ENCODE assay signal across 1 cellular context in the genomic region with DNA sequence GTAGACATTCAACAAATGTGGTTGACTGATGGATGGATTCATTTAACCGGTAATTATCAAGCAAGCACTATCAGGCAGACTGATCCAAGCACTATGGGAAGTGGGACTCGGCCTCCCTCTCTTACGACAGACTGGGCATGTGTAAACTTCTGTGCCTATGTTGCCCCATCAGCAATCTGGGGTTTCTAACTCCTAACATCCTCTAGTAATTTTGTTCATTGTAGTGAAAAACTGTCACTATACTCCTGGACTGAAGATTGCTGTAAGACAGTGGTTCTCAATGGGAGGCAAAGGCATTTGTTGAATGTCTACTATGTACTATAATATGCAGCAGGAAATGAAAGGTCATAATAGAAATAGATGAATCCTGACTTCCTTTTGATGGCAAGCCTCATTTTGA.
TF ChIP-seq lines count a peak whose summit lies in the region.

No MANE protein-coding gene starts in this region.

TF ChIP-seq in GM12878, 131 proteins besides CTCF, POLR2A, EP300 and RAD21 (continued from another document):
- TF ChIP-seq, protein P1, sequence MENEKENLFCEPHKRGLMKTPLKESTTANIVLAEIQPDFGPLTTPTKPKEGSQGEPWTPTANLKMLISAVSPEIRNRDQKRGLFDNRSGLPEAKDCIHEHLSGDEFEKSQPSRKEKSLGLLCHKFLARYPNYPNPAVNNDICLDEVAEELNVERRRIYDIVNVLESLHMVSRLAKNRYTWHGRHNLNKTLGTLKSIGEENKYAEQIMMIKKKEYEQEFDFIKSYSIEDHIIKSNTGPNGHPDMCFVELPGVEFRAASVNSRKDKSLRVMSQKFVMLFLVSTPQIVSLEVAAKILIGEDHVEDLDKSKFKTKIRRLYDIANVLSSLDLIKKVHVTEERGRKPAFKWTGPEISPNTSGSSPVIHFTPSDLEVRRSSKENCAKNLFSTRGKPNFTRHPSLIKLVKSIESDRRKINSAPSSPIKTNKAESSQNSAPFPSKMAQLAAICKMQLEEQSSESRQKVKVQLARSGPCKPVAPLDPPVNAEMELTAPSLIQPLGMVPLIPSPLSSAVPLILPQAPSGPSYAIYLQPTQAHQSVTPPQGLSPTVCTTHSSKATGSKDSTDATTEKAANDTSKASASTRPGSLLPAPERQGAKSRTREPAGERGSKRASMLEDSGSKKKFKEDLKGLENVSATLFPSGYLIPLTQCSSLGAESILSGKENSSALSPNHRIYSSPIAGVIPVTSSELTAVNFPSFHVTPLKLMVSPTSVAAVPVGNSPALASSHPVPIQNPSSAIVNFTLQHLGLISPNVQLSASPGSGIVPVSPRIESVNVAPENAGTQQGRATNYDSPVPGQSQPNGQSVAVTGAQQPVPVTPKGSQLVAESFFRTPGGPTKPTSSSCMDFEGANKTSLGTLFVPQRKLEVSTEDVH (IDR thresholded peaks at IDR 0.05; ENCODE audit: low read depth, partially characterized antibody): no peak
- TF ChIP-seq, protein P2, sequence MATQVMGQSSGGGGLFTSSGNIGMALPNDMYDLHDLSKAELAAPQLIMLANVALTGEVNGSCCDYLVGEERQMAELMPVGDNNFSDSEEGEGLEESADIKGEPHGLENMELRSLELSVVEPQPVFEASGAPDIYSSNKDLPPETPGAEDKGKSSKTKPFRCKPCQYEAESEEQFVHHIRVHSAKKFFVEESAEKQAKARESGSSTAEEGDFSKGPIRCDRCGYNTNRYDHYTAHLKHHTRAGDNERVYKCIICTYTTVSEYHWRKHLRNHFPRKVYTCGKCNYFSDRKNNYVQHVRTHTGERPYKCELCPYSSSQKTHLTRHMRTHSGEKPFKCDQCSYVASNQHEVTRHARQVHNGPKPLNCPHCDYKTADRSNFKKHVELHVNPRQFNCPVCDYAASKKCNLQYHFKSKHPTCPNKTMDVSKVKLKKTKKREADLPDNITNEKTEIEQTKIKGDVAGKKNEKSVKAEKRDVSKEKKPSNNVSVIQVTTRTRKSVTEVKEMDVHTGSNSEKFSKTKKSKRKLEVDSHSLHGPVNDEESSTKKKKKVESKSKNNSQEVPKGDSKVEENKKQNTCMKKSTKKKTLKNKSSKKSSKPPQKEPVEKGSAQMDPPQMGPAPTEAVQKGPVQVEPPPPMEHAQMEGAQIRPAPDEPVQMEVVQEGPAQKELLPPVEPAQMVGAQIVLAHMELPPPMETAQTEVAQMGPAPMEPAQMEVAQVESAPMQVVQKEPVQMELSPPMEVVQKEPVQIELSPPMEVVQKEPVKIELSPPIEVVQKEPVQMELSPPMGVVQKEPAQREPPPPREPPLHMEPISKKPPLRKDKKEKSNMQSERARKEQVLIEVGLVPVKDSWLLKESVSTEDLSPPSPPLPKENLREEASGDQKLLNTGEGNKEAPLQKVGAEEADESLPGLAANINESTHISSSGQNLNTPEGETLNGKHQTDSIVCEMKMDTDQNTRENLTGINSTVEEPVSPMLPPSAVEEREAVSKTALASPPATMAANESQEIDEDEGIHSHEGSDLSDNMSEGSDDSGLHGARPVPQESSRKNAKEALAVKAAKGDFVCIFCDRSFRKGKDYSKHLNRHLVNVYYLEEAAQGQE (IDR thresholded peaks at IDR 0.05; ENCODE audit: low read depth, low read length): no peak
- TF ChIP-seq MEF2A (IDR thresholded peaks at IDR 0.05; ENCODE audit: insufficient read depth, low read depth, low read length): no peak
- TF ChIP-seq, protein P3, sequence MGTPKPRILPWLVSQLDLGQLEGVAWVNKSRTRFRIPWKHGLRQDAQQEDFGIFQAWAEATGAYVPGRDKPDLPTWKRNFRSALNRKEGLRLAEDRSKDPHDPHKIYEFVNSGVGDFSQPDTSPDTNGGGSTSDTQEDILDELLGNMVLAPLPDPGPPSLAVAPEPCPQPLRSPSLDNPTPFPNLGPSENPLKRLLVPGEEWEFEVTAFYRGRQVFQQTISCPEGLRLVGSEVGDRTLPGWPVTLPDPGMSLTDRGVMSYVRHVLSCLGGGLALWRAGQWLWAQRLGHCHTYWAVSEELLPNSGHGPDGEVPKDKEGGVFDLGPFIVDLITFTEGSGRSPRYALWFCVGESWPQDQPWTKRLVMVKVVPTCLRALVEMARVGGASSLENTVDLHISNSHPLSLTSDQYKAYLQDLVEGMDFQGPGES (IDR thresholded peaks at IDR 0.05): no peak
- TF ChIP-seq SUZ12 (IDR thresholded peaks at IDR 0.05; ENCODE audit: unreplicated experiment): no peak
- TF ChIP-seq POLR2AphosphoS2 (IDR thresholded peaks at IDR 0.05; ENCODE audit: low read depth, low read length): no peak
- TF ChIP-seq, protein P4, sequence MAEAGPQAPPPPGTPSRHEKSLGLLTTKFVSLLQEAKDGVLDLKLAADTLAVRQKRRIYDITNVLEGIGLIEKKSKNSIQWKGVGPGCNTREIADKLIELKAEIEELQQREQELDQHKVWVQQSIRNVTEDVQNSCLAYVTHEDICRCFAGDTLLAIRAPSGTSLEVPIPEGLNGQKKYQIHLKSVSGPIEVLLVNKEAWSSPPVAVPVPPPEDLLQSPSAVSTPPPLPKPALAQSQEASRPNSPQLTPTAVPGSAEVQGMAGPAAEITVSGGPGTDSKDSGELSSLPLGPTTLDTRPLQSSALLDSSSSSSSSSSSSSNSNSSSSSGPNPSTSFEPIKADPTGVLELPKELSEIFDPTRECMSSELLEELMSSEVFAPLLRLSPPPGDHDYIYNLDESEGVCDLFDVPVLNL (IDR thresholded peaks at IDR 0.05; ENCODE audit: low read depth, low read length): no peak
- TF ChIP-seq ZBED1 (IDR thresholded peaks at IDR 0.05; ENCODE audit: borderline replicate concordance): no peak
- TF ChIP-seq, protein P5, sequence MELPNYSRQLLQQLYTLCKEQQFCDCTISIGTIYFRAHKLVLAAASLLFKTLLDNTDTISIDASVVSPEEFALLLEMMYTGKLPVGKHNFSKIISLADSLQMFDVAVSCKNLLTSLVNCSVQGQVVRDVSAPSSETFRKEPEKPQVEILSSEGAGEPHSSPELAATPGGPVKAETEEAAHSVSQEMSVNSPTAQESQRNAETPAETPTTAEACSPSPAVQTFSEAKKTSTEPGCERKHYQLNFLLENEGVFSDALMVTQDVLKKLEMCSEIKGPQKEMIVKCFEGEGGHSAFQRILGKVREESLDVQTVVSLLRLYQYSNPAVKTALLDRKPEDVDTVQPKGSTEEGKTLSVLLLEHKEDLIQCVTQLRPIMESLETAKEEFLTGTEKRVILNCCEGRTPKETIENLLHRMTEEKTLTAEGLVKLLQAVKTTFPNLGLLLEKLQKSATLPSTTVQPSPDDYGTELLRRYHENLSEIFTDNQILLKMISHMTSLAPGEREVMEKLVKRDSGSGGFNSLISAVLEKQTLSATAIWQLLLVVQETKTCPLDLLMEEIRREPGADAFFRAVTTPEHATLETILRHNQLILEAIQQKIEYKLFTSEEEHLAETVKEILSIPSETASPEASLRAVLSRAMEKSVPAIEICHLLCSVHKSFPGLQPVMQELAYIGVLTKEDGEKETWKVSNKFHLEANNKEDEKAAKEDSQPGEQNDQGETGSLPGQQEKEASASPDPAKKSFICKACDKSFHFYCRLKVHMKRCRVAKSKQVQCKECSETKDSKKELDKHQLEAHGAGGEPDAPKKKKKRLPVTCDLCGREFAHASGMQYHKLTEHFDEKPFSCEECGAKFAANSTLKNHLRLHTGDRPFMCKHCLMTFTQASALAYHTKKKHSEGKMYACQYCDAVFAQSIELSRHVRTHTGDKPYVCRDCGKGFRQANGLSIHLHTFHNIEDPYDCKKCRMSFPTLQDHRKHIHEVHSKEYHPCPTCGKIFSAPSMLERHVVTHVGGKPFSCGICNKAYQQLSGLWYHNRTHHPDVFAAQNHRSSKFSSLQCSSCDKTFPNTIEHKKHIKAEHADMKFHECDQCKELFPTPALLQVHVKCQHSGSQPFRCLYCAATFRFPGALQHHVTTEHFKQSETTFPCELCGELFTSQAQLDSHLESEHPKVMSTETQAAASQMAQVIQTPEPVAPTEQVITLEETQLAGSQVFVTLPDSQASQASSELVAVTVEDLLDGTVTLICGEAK (IDR thresholded peaks at IDR 0.05; ENCODE audit: borderline replicate concordance): no peak
- TF ChIP-seq ATF7 (IDR thresholded peaks at IDR 0.05; ENCODE audit: low read depth): no peak
- no peak for TF ChIP-seq PML (IDR thresholded peaks at IDR 0.05; ENCODE audit: low read length)
